14 cellular contexts compared by ENCODE assay signal in the genomic region with DNA sequence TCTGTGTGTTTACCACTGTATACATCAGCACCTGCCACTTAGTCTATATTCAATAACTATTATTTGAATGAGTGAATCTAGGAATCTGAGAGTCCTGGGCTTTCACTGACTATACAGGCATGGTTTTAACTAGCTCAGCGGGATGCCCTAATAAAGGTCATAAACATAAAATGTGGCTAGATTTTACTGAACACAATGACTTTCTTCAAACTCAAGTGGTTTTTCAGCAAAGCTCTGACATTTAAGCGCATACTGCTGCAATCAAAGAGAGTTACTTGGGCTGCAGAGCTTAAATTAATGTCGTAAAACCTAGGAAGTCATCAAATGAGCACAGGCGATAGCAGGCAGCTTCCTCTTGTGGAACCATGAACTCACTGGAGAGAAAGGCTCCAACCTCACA. TPM values are rescaled to one million over a fixed set of nuclear protein-coding genes. Genes with fewer than 3 reads are reported as not detected.
DNase-seq lines count a peak whose midpoint lies in the region; ATAC-seq and TF ChIP-seq lines count a peak whose summit lies in the region.
"Had no signal": no experiment of that assay in that cellular context is flagged by ENCODE, and none has a peak within 500 bp of the region (broad histone marks: within the 10 kb centered on the region; RNA-seq: fewer than 3 reads in every experiment).

No MANE protein-coding gene starts in this region.

- no peaks in the 10 kb centered on the region for H3K9me3 ChIP-seq in HEK293 (ENCODE audit: control insufficient read depth, insufficient read depth, low read depth, low read length)

- TF ChIP-seq CTCF in HEK293 (tag by site-specific recombination; IDR thresholded peaks at IDR 0.05): no peak

- no peaks in the 10 kb centered on the region for H3K27me3 Mint-ChIP-seq in activated T-helper 2 cell treated with anti-CD3 and anti-CD28 coated beads, Interferon-gamma antibody, Interleukin-2, Interleukin-4, amounts not matched to agents 10 μg/mL and 5 μg/mL and 100 μg/mL, durations not matched to agents 14 hours and 24 hours and 36 hours (ENCODE audit: low read depth)
- peaks cover 15% of the 10 kb centered on the region for H3K27me3 Mint-ChIP-seq in activated T-cell treated with anti-CD3 and anti-CD28 coated beads, Interleukin-2, amount 50 U/mL, for 4 hours (ENCODE audit: low read depth)

- H3K36me3 Mint-ChIP-seq in activated T-helper 2 cell treated with anti-CD3 and anti-CD28 coated beads, Interferon-gamma antibody, Interleukin-2, Interleukin-4, amounts not matched to agents 10 μg/mL and 5 μg/mL and 100 μg/mL, durations not matched to agents 14 hours and 24 hours and 36 hours (ENCODE audit: low read depth): no peaks in the 10 kb centered on the region
- H3K36me3 Mint-ChIP-seq in activated T-cell treated with anti-CD3 and anti-CD28 coated beads, Interleukin-2, amount 50 U/mL, for 4 hours (ENCODE audit: insufficient read depth): no peaks in the 10 kb centered on the region
- H3K36me3 Mint-ChIP-seq: CD8-positive, alpha-beta T cell had no signal

- H3K4me3 Mint-ChIP-seq in activated T-helper 2 cell treated with anti-CD3 and anti-CD28 coated beads, Interferon-gamma antibody, Interleukin-2, Interleukin-4, amounts not matched to agents 10 μg/mL and 5 μg/mL and 100 μg/mL, durations not matched to agents 14 hours and 24 hours and 36 hours (ENCODE audit: low read depth): no peak overlapping the region
- H3K4me3 Mint-ChIP-seq in activated T-cell treated with anti-CD3 and anti-CD28 coated beads, Interleukin-2, amount 50 U/mL, for 4 hours: no peak overlapping the region
- H3K4me3 Mint-ChIP-seq: CD8-positive, alpha-beta T cell; T-helper 17 cell had no signal

- no peaks in the 10 kb centered on the region for H3K4me1 ChIP-seq in HEK293 (ENCODE audit: control insufficient read depth, insufficient read depth, low read length)

- no peak overlapping the region for H3K4me3 ChIP-seq in HEK293 (ENCODE audit: low read depth, low read length)

- no peaks in the 10 kb centered on the region for H3K36me3 ChIP-seq in HEK293 (ENCODE audit: control insufficient read depth in 2 of 2, insufficient read depth in 1 of 2, low read length in 2 of 2)

- no peak for ATAC-seq in activated T-cell treated with anti-CD3 and anti-CD28 coated beads, Interleukin-2, amount 50 U/mL, for 4 hours
- ATAC-seq: CD8-positive, alpha-beta T cell; T-helper 17 cell had no signal

- CTCF ChIA-PET in HEK293 (lab: Yijun Ruan, JAX): no interaction called here

- H3K4me1 Mint-ChIP-seq in activated T-helper 2 cell treated with anti-CD3 and anti-CD28 coated beads, Interferon-gamma antibody, Interleukin-2, Interleukin-4, amounts not matched to agents 10 μg/mL and 5 μg/mL and 100 μg/mL, durations not matched to agents 14 hours and 24 hours and 36 hours (ENCODE audit: low read depth): peaks cover 4% of the 10 kb centered on the region
- no peaks in the 10 kb centered on the region for H3K4me1 Mint-ChIP-seq in activated T-cell treated with anti-CD3 and anti-CD28 coated beads, Interleukin-2, amount 50 U/mL, for 4 hours (ENCODE audit: low read depth)

- POLR2A ChIA-PET in HEK293 (lab: Yijun Ruan, JAX): no interaction called here

- DNase-seq in NCI-H1417 treated with DMSO at 0.1 percent for 48 hours (lab: John Stamatoyannopoulos, UW) (peak; percentile 60), NCI-H2196 treated with DMSO at 0.1 percent for 48 hours (lab: John Stamatoyannopoulos, UW; ENCODE audit: unreplicated experiment) (peak; percentile 29), foreskin melanocyte (peak; percentile 23), anterior cingulate cortex (lab: John Stamatoyannopoulos, UW) (no peak)
- no peak for DNase-seq in activated T-helper 2 cell treated with anti-CD3 and anti-CD28 coated beads, Interferon-gamma antibody, Interleukin-2, Interleukin-4, amounts not matched to agents 10 μg/mL and 5 μg/mL and 100 μg/mL, durations not matched to agents 14 hours and 24 hours and 36 hours (ENCODE audit: low spot score)
- DNase-seq in activated T-cell treated with anti-CD3 and anti-CD28 coated beads, Interleukin-2, amount 50 U/mL, for 4 hours: no peak
- DNase-seq: CD8-positive, alpha-beta T cell; KG1; NCI-H1048; NCI-H226; NCI-H69; SHP77 treated with DMSO at 0.1 percent for 48 hours; T-helper 17 cell had no signal

- H3K9me3 Mint-ChIP-seq in activated T-helper 2 cell treated with anti-CD3 and anti-CD28 coated beads, Interferon-gamma antibody, Interleukin-2, Interleukin-4, amounts not matched to agents 10 μg/mL and 5 μg/mL and 100 μg/mL, durations not matched to agents 14 hours and 24 hours and 36 hours: no peaks in the 10 kb centered on the region
- no peaks in the 10 kb centered on the region for H3K9me3 Mint-ChIP-seq in activated T-cell treated with anti-CD3 and anti-CD28 coated beads, Interleukin-2, amount 50 U/mL, for 4 hours
- H3K9me3 Mint-ChIP-seq: CD8-positive, alpha-beta T cell had no signal

- no peak overlapping the region for H3K27ac ChIP-seq in HEK293 (ENCODE audit: extremely low read depth, low read depth, low read length)

- intact Hi-C loops in activated T-helper 2 cell treated with anti-CD3 and anti-CD28 coated beads, Interferon-gamma antibody, Interleukin-2, Interleukin-4, amounts not matched to agents 10 μg/mL and 5 μg/mL and 100 μg/mL, durations not matched to agents 14 hours and 24 hours and 36 hours (cut with micrococcal nuclease): no loop called here

- no peak overlapping the region for H3K27ac Mint-ChIP-seq in activated T-helper 2 cell treated with anti-CD3 and anti-CD28 coated beads, Interferon-gamma antibody, Interleukin-2, Interleukin-4, amounts not matched to agents 10 μg/mL and 5 μg/mL and 100 μg/mL, durations not matched to agents 14 hours and 24 hours and 36 hours
- H3K27ac Mint-ChIP-seq: CD8-positive, alpha-beta T cell; T-helper 17 cell had no signal

TF ChIP-seq in HEK293, 187 proteins besides CTCF, POLR2A, EP300 and RAD21 (continues in another document):
- TF ChIP-seq BCL6B (tag by site-specific recombination; IDR thresholded peaks at IDR 0.05) (0 out of 2 replicates have a peak, but pooled peaks have one; percentile 7), GFI1B (tag by site-specific recombination; IDR thresholded peaks at IDR 0.05) (peak; percentile 66; the same call in 1 of the 2 replicates), ZNF621 (tag by site-specific recombination; IDR thresholded peaks at IDR 0.05) (no peak), YY1 (tag by site-specific recombination; IDR thresholded peaks at IDR 0.05) (no peak), ZSCAN30 (tag by site-specific recombination; IDR thresholded peaks at IDR 0.05) (peak; percentile 64; the same call in 1 of the 2 replicates), FEZF1 (tag by site-specific recombination; IDR thresholded peaks at IDR 0.05) (peak; percentile 72), AEBP2 (tag by site-specific recombination; IDR thresholded peaks at IDR 0.05; ENCODE audit: borderline replicate concordance) (no peak), ZBTB8A (tag by site-specific recombination; IDR thresholded peaks at IDR 0.05) (0 out of 2 replicates have a peak, but pooled peaks have one; percentile 25), OSR2 (tag by site-specific recombination; IDR thresholded peaks at IDR 0.05) (peak; percentile 41; the same call in 1 of the 2 replicates), ZNF157 (tag by site-specific recombination; IDR thresholded peaks at IDR 0.05) (no peak), ZNF843 (tag by site-specific recombination; IDR thresholded peaks at IDR 0.05) (0 out of 2 replicates have a peak, but pooled peaks have one; percentile 30), ZNF138 (tag by site-specific recombination; IDR thresholded peaks at IDR 0.05; ENCODE audit: borderline replicate concordance) (no peak)
- TF ChIP-seq, protein P1, sequence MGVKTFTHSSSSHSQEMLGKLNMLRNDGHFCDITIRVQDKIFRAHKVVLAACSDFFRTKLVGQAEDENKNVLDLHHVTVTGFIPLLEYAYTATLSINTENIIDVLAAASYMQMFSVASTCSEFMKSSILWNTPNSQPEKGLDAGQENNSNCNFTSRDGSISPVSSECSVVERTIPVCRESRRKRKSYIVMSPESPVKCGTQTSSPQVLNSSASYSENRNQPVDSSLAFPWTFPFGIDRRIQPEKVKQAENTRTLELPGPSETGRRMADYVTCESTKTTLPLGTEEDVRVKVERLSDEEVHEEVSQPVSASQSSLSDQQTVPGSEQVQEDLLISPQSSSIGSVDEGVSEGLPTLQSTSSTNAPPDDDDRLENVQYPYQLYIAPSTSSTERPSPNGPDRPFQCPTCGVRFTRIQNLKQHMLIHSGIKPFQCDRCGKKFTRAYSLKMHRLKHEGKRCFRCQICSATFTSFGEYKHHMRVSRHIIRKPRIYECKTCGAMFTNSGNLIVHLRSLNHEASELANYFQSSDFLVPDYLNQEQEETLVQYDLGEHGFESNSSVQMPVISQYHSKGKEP (tag by site-specific recombination; IDR thresholded peaks at IDR 0.05): peak; percentile 52

RNA-seq across cellular contexts. Expression of gene CSNK2A3, which starts 6.8 kb away (rescaled TPM):
- total RNA-seq in activated T-helper 2 cell treated with anti-CD3 and anti-CD28 coated beads, Interferon-gamma antibody, Interleukin-2, Interleukin-4, amounts not matched to agents 10 μg/mL and 5 μg/mL and 100 μg/mL, durations not matched to agents 14 hours and 24 hours and 36 hours: 1.2 and 1.7 TPM in 2 replicates
- total RNA-seq in activated T-cell treated with anti-CD3 and anti-CD28 coated beads, Interleukin-2, amount 50 U/mL, for 4 hours: 1 to 10 TPM; 1.0 to 1.1 (median 1.1) TPM

Comparison
In these comparisons a context has a peak if more than half of its experiments do, and no peak if none do; other contexts are left out.
1. DNase-seq: peak in NCI-H1417 treated with DMSO at 0.1 percent for 48 hours (single experiment), NCI-H2196 treated with DMSO at 0.1 percent for 48 hours (single experiment) and foreskin melanocyte (single experiment); none in activated T-helper 2 cell treated with anti-CD3 and anti-CD28 coated beads, Interferon-gamma antibody, Interleukin-2, Interleukin-4, amounts not matched to agents 10 μg/mL and 5 μg/mL and 100 μg/mL, durations not matched to agents 14 hours and 24 hours and 36 hours (single experiment), anterior cingulate cortex (0 of 58) and activated T-cell treated with anti-CD3 and anti-CD28 coated beads, Interleukin-2, amount 50 U/mL, for 4 hours (single experiment).